In the genomic region with DNA sequence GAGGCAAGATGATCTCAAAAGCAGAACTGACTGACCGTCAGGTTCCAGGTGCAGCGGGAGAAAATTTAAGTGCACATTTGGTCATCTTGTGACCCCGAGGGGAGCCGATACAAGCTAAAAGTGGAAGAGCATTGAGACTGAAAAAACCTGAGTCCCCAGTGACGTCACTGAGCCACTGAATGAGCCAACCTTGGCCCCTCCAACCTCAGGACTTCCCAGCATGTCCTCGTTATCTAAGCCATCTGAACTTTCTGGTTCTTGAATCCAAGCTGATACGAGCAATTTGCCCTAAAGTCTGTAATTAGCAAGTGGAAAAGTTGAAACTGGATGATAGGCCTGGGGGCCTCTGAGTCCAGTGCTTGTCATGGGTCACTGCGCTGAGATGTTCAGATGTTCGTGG, we compare ENCODE assay signal across 24 cellular contexts. TPM values are rescaled to one million over a fixed set of nuclear protein-coding genes. Genes with fewer than 3 reads are reported as not detected.
"Had no signal": no experiment of that assay in that cellular context is flagged by ENCODE, and none has a peak within 500 bp of the region (broad histone marks: within the 10 kb centered on the region; RNA-seq: fewer than 3 reads in every experiment).

No MANE protein-coding gene starts in this region.

- H3K4me3 ChIP-seq: colonic mucosa, dorsolateral prefrontal cortex, esophagus muscularis mucosa, gastroesophageal sphincter, heart left ventricle, hepatocyte, left lung, lower lobe of right lung, mucosa of descending colon had no signal

- H3K27ac ChIP-seq: colonic mucosa, dorsolateral prefrontal cortex, esophagus muscularis mucosa, foreskin keratinocyte, gastroesophageal sphincter, heart left ventricle, hepatocyte, left lung, lower lobe of right lung had no signal

- H3K36me3 Mint-ChIP-seq: immature natural killer cell, mesothelial cell of epicardium, naive B cell had no signal

- DNase-seq: colonic mucosa; cortex of kidney; dorsolateral prefrontal cortex; effector CD4-positive, alpha-beta T cell; effector memory CD4-positive, alpha-beta T cell; foreskin keratinocyte; heart left ventricle; hypothalamus; immature natural killer cell; left cardiac atrium; left lung; left ventricle myocardium superior; lower lobe of right lung; mesenchymal stem cell; mucosa of descending colon; naive B cell had no signal

- H3K4me2 ChIP-seq: hepatocyte had no signal

- H3K27me3 ChIP-seq: colonic mucosa, esophagus muscularis mucosa, foreskin keratinocyte had no signal

- H3K36me3 ChIP-seq: colonic mucosa, esophagus muscularis mucosa, gastroesophageal sphincter, heart left ventricle, left lung, lower lobe of right lung had no signal

- H3K4me3 Mint-ChIP-seq: dendritic cell treated with granulocyte-macrophage colony-stimulating factor and Interleukin-4, amounts not matched to agents 40 ng/mL and 50 ng/mL, for 4 days; immature natural killer cell; mesothelial cell of epicardium; naive B cell had no signal

- H3K79me2 ChIP-seq: hepatocyte had no signal

- H3K27ac Mint-ChIP-seq: dendritic cell treated with granulocyte-macrophage colony-stimulating factor and Interleukin-4, amounts not matched to agents 40 ng/mL and 50 ng/mL, for 4 days; immature natural killer cell; mesothelial cell of epicardium; naive B cell had no signal

- H2AFZ ChIP-seq: hepatocyte had no signal

- H3K4me1 ChIP-seq: colonic mucosa, esophagus muscularis mucosa, foreskin keratinocyte, gastroesophageal sphincter, heart left ventricle, left lung, lower lobe of right lung had no signal

- H3K9me3 Mint-ChIP-seq: dendritic cell treated with granulocyte-macrophage colony-stimulating factor and Interleukin-4, amounts not matched to agents 40 ng/mL and 50 ng/mL, for 4 days; immature natural killer cell; mesothelial cell of epicardium had no signal

- H3K4me1 Mint-ChIP-seq: immature natural killer cell, mesothelial cell of epicardium, naive B cell had no signal

- H3K9me3 ChIP-seq: colonic mucosa, esophagus muscularis mucosa, gastroesophageal sphincter, heart left ventricle, left lung, lower lobe of right lung, mucosa of descending colon had no signal

RNA-seq across cellular contexts. Expression of a gene that starts 51.1 kb away (rescaled TPM):
- polyA plus RNA-seq: esophagus, fibroblast of lung, foreskin keratinocyte, heart left ventricle, immature natural killer cell, keratinocyte had no signal
